13 cellular contexts compared by ENCODE assay signal in genomic region chr3:128730521-128730920, GRCh38. TPM values are rescaled to one million over a fixed set of nuclear protein-coding genes. Genes with fewer than 3 reads are reported as not detected.
DNase-seq lines count a peak whose midpoint lies in the region; ATAC-seq, FAIRE-seq and TF ChIP-seq lines count a peak whose summit lies in the region.
"Had no signal": no experiment of that assay in that cellular context is flagged by ENCODE, and none has a peak within 500 bp of the region (broad histone marks: within the 10 kb centered on the region; RNA-seq: fewer than 3 reads in every experiment).

No MANE protein-coding gene starts in this region.

- peaks cover 4 to 29% of the 10 kb centered on the region in 2 donors for H3K36me3 Mint-ChIP-seq in CD4-positive, alpha-beta memory T cell
- H3K36me3 Mint-ChIP-seq in GM23338 (ENCODE audit: low read depth), result peaks cover 16% of the 10 kb centered on the region; the same call in 2 of the 3 replicates
- H3K36me3 Mint-ChIP-seq in nephron (ENCODE audit: low read depth), result peaks cover 31% of the 10 kb centered on the region

- ATAC-seq in GM23338, result no peak
- no peak for ATAC-seq in K562
- ATAC-seq in GM18907 (IDR thresholded peaks at IDR 0.05; ENCODE audit: unreplicated experiment), result no peak

- peaks cover 86% of the 10 kb centered on the region for H3K4me1 ChIP-seq in CD4-positive, alpha-beta memory T cell (ENCODE audit: insufficient read depth, low read length)
- H3K4me1 ChIP-seq in GM23338 (ENCODE audit: insufficient read depth) (peaks cover 40% of the 10 kb centered on the region), K562 (replicated peaks in 1 of 2; ENCODE audit: control insufficient read depth in 2 of 2, insufficient read depth in 2 of 2, low read length in 2 of 2) (peaks cover 13 to 22% of the 10 kb centered on the region in 2 experiments; a peak in 4 of 5 replicates)

- CTCF ChIA-PET in CD4-positive, alpha-beta memory T cell (lab: Charles Lee; ENCODE audit: partially characterized antibody), result interaction anchor here (1.2 to 3.4 kb wide), 4 partner anchors 28 to 113 kb away, joined by 3 to 14 read pairs (median 4); no protein-coding TSS in a partner anchor
- CTCF ChIA-PET in K562 (lab: Yijun Ruan, JAX; ENCODE audit: low intra/inter-chr PET ratio), result no interaction called here

- TF ChIP-seq POLR2A in K562 (conservative IDR thresholded peaks at IDR 0.05), result no peak

- no peak overlapping the region for H3K4me2 ChIP-seq in GM23338
- peak overlapping the region; percentile 14 for H3K4me2 ChIP-seq in K562 (ENCODE audit: insufficient read depth, low read length)
- H3K4me2 ChIP-seq: PC-9 had no signal

- peaks cover 8% of the 10 kb centered on the region; the same call in 1 of the 2 replicates for H3F3A ChIP-seq in GM23338 (replicated peaks; ENCODE audit: low read depth)

- H3K9me3 ChIP-seq in CD4-positive, alpha-beta memory T cell (ENCODE audit: control insufficient read depth in 1 of 2, low read length in 2 of 2), result no peaks in the 10 kb centered on the region
- no peaks in the 10 kb centered on the region for H3K9me3 ChIP-seq in K562 (replicated peaks; ENCODE audit: control insufficient read depth, insufficient read depth, low read depth, low read length)

- TF ChIP-seq CTCF in GM23338 (conservative IDR thresholded peaks at IDR 0.05; ENCODE audit: low read depth in 2 of 2) (no peak), K562 (IDR thresholded peaks at IDR 0.05 in 2 of 3, conservative IDR thresholded peaks at IDR 0.05 in 1 of 3; ENCODE audit: insufficient read depth in 2 of 3, low read depth in 1 of 3, low read length in 3 of 3) (no peak), nephron (IDR thresholded peaks at IDR 0.05; ENCODE audit: unreplicated experiment in 3 of 3) (no peak)

- H2AFZ ChIP-seq in GM23338 (no peak overlapping the region), K562 (ENCODE audit: low read depth, low read length) (no peak overlapping the region)
- H2AFZ ChIP-seq: PC-9 had no signal

- no peak for FAIRE-seq in K562 (lab: Jason Lieb, UNC)
- FAIRE-seq: keratinocyte had no signal

- H3K9me2 ChIP-seq in GM23338 (ENCODE audit: insufficient read depth), result peaks cover 1% of the 10 kb centered on the region

- WGBS in K562 (ENCODE audit: insufficient coverage, low coverage, missing lambda C conversion rate), result 95% methylated on average over 2 of the region's 2 CpGs

- H3K4me3 ChIP-seq in CD4-positive, alpha-beta memory T cell (ENCODE audit: low read length in 2 of 2), result no peak overlapping the region
- H3K4me3 ChIP-seq in GM23338 (no peak overlapping the region), K562 (no peak overlapping the region)
- H3K4me3 ChIP-seq: PC-9, skin epidermis had no signal

- TF ChIP-seq EP300 in K562 (IDR thresholded peaks at IDR 0.05; ENCODE audit: low read length), result no peak

- H3K36me3 ChIP-seq in CD4-positive, alpha-beta memory T cell (ENCODE audit: insufficient read depth, low read length), result no peaks in the 10 kb centered on the region
- H3K36me3 ChIP-seq in GM23338 (ENCODE audit: insufficient read depth) (no peaks in the 10 kb centered on the region), K562 (ENCODE audit: control insufficient read depth, insufficient read depth, low read length) (peaks cover 32% of the 10 kb centered on the region; the same call in 1 of the 3 replicates)

- peak overlapping the region in 4 of 7 donors; percentile 1 to 48 (median 30) for H3K27ac Mint-ChIP-seq in CD4-positive, alpha-beta memory T cell
- no peak overlapping the region for H3K27ac Mint-ChIP-seq in GM23338
- H3K27ac Mint-ChIP-seq in nephron, result no peak overlapping the region

- H3K9ac ChIP-seq in K562 (ENCODE audit: insufficient read depth in 1 of 2, low read depth in 2 of 2, low read length in 2 of 2), result no peak overlapping the region; a peak in 1 of 4 replicates

- no peaks in the 10 kb centered on the region for H3K27me3 Mint-ChIP-seq in CD4-positive, alpha-beta memory T cell
- H3K27me3 Mint-ChIP-seq in GM23338 (ENCODE audit: insufficient read depth, low read depth, poor library complexity) (no peaks in the 10 kb centered on the region), nephron (ENCODE audit: low read depth) (no peaks in the 10 kb centered on the region)

- peaks cover 67 to 92% (median 79%) of the 10 kb centered on the region in 4 donors for H3K4me1 Mint-ChIP-seq in CD4-positive, alpha-beta memory T cell
- peaks cover 56% of the 10 kb centered on the region for H3K4me1 Mint-ChIP-seq in GM23338
- peaks cover 63% of the 10 kb centered on the region for H3K4me1 Mint-ChIP-seq in nephron

- H3K4me3 Mint-ChIP-seq in CD4-positive, alpha-beta memory T cell, result peak overlapping the region; percentile 1 to 72 (median 52)
- H3K4me3 Mint-ChIP-seq in GM23338 (no peak overlapping the region), nephron (peak overlapping the region in 2 of 3 experiments; percentile 33 to 42)

- no TSS peak for BruUV-seq in K562 (replicated peaks; lab: Mats Ljungman, UMichigan)

- no peak overlapping the region for H3K27ac ChIP-seq in CD4-positive, alpha-beta memory T cell (ENCODE audit: low read depth, low read length)
- H3K27ac ChIP-seq in GM23338 (ENCODE audit: low read depth) (0 out of 2 replicates have a peak overlapping the region, but pooled peaks have one; percentile 8), K562 (ENCODE audit: extremely low read depth, low read depth, low read length) (no peak overlapping the region)
- H3K27ac ChIP-seq: PC-9 had no signal

- TF ChIP-seq RAD21 in K562 (CRISPR knock-in tag; conservative IDR thresholded peaks at IDR 0.05 in 1 of 2, IDR thresholded peaks at IDR 0.05 in 1 of 2), result no peak

- no peak for DNase-seq in CD4-positive, alpha-beta memory T cell
- DNase-seq in GM23338 (ENCODE audit: low spot score) (no peak), K562 (ENCODE audit: extremely low read depth in 1 of 4, low spot score in 3 of 4) (no peak), NCI-H510A (lab: John Stamatoyannopoulos, UW) (no peak)
- no peak for DNase-seq in activated CD8-positive, alpha-beta memory T cell treated with anti-CD3 and anti-CD28 coated beads for 24 hours
- DNase-seq: DMS 273 treated with DMSO at 0.1 percent for 48 hours, foreskin melanocyte, NCI-H1105 treated with DMSO at 0.1 percent for 48 hours, PC-9 had no signal

- no peaks in the 10 kb centered on the region for H3K9me3 Mint-ChIP-seq in CD4-positive, alpha-beta memory T cell
- H3K9me3 Mint-ChIP-seq in GM23338 (no peaks in the 10 kb centered on the region), nephron (no peaks in the 10 kb centered on the region)

- peaks cover 82% of the 10 kb centered on the region for H4K20me1 ChIP-seq in GM23338 (replicated peaks; ENCODE audit: insufficient read depth)
- H4K20me1 ChIP-seq in K562 (replicated peaks; ENCODE audit: control insufficient read depth, insufficient read depth, low read length), result peaks cover 62% of the 10 kb centered on the region

- no peaks in the 10 kb centered on the region for H3K27me3 ChIP-seq in CD4-positive, alpha-beta memory T cell (ENCODE audit: insufficient read depth, low read length)
- H3K27me3 ChIP-seq in GM23338 (ENCODE audit: insufficient read depth) (no peaks in the 10 kb centered on the region), K562 (ENCODE audit: control insufficient read depth in 2 of 2, insufficient read depth in 2 of 2, low read length in 2 of 2) (no peaks in the 10 kb centered on the region)

- POLR2A ChIA-PET in CD4-positive, alpha-beta memory T cell (lab: Charles Lee; ENCODE audit: partially characterized antibody), result interaction anchor here (0.8 to 1.5 kb wide), 3 partner anchors 50 to 74 kb away, joined by 3 to 5 read pairs (median 3); no protein-coding TSS in a partner anchor
- POLR2A ChIA-PET in K562 (lab: Yijun Ruan, JAX), result interaction anchor here (1.1 to 2.5 kb wide), 2 partner anchors 11 to 239 kb away, joined by 4 to 8 read pairs; no protein-coding TSS in a partner anchor

- in situ Hi-C loops in K562 (cut with MboI), result no loop called here

- intact Hi-C loops in CD4-positive, alpha-beta memory T cell (cut with micrococcal nuclease), result no loop called here
- intact Hi-C loops in K562 (cut with micrococcal nuclease), result no loop called here

- peaks cover 95% of the 10 kb centered on the region for H3K79me2 ChIP-seq in GM23338 (replicated peaks; ENCODE audit: insufficient read depth)
- H3K79me2 ChIP-seq in K562 (ENCODE audit: control insufficient read depth, insufficient read depth, low read length), result peaks cover 99% of the 10 kb centered on the region

- no peaks in the 10 kb centered on the region for H3K9me1 ChIP-seq in K562 (ENCODE audit: control insufficient read depth, insufficient read depth, low read length)

TF ChIP-seq in GM23338, 12 proteins besides CTCF, POLR2A, EP300 and RAD21 (continues in another document):
- no peak for TF ChIP-seq EZH2 (IDR thresholded peaks at IDR 0.05; ENCODE audit: low read depth, unreplicated experiment)
- no peak for TF ChIP-seq ZNF331 (CRISPR knock-in tag; IDR thresholded peaks at IDR 0.05; ENCODE audit: low read depth)
- no peak for TF ChIP-seq ZNF114 (CRISPR knock-in tag; IDR thresholded peaks at IDR 0.05)

TF ChIP-seq in K562, 482 proteins besides CTCF, POLR2A, EP300 and RAD21 (continues in another document):
- no peak for TF ChIP-seq FOXJ2 (tag; IDR thresholded peaks at IDR 0.05)
- no peak for TF ChIP-seq CBX1 (IDR thresholded peaks at IDR 0.05; ENCODE audit: low read depth)
- TF ChIP-seq SMAD3 (CRISPR knock-in tag; conservative IDR thresholded peaks at IDR 0.05), result no peak
- no peak for TF ChIP-seq GTF2A2 (tag; IDR thresholded peaks at IDR 0.05)
- TF ChIP-seq MEIS2 (IDR thresholded peaks at IDR 0.05; ENCODE audit: partially characterized antibody), result no peak

RNA-seq across cellular contexts. Expression of gene RAB7A, which starts 4.5 kb away (rescaled TPM):
- 100 to 1,000 TPM; 141 to 152 TPM for total RNA-seq in CD4-positive, alpha-beta memory T cell
- polyA plus RNA-seq in CD4-positive, alpha-beta memory T cell, result 100 to 1,000 TPM; 185 to 269 TPM
- 79.5 and 89.8 TPM in 2 replicates for total RNA-seq in GM23338 (2014; rRNA removed; shearing (Covaris generic))
- polyA plus RNA-seq in GM23338 (2016; fragmentation: Nextera tagmentation; extraction: Ambion mirVana) (131 and 156 TPM in 2 replicates), K562 (2011; rRNA removed) (151 and 204 TPM in 2 replicates), K562 (2014; fragmentation: Illumina TruSeq; extraction: Trizol) (169 and 200 TPM in 2 replicates), K562 (2014; fragmentation: Nextera tagmentation; extraction: Ambion mirVana) (10 to 100 TPM; 30.9 to 36.1 TPM), K562 (2014; rRNA removed) (131 and 138 TPM in 2 replicates)
- 37.7 and 69.3 TPM in 2 replicates for total RNA-seq in K562 (2011; cell fraction: chromatin; rRNA removed; ENCODE audit: low replicate concordance)
- total RNA-seq in K562 (2011; cell fraction: nucleolus; rRNA removed), result 15.8 and 20.3 TPM in 2 replicates
- total RNA-seq in K562 (2011; cell fraction: nucleoplasm; rRNA removed), result 35.5 and 61.5 TPM in 2 replicates
- total RNA-seq in K562 (2014; rRNA removed) (35.7 and 46.8 TPM in 2 replicates), K562 (2014; rRNA removed; fragmentation: Illumina TruSeq; extraction: Trizol) (58.7 and 61.4 TPM in 2 replicates), K562 (2015; rRNA removed; fragmentation: Illumina TruSeq; extraction: Trizol) (72.8 and 74.4 TPM in 2 replicates), K562 (2021) (131 and 140 TPM in 2 replicates)
- 130 and 165 TPM in 2 replicates for polyA plus RNA-seq in K562 (2011; cell fraction: cytosol; rRNA removed)
- polyA plus RNA-seq in K562 (2011; cell fraction: nucleus; rRNA removed), result 24.8 and 31.5 TPM in 2 replicates
- 140 and 180 TPM in 2 replicates for polyA plus RNA-seq in K562 (2012)
- 94.5 and 123 TPM in 2 replicates for polyA minus RNA-seq in K562 (2011; rRNA and poly(A)+ RNA removed)
- polyA minus RNA-seq in K562 (2011; cell fraction: cytosol; rRNA and poly(A)+ RNA removed), result 78.5 and 84.5 TPM in 2 replicates
- polyA minus RNA-seq in K562 (2011; cell fraction: nucleus; rRNA and poly(A)+ RNA removed), result 9.7 and 13.7 TPM in 2 replicates

Comparison
In these comparisons a context has a peak if more than half of its experiments do, and no peak if none do; other contexts are left out.
1. H3K27ac Mint-ChIP-seq: peak in CD4-positive, alpha-beta memory T cell (4 of 7); none in GM23338 (single experiment) and nephron (0 of 3).